ENCODE assay signal across 29 cellular contexts in the genomic region with DNA sequence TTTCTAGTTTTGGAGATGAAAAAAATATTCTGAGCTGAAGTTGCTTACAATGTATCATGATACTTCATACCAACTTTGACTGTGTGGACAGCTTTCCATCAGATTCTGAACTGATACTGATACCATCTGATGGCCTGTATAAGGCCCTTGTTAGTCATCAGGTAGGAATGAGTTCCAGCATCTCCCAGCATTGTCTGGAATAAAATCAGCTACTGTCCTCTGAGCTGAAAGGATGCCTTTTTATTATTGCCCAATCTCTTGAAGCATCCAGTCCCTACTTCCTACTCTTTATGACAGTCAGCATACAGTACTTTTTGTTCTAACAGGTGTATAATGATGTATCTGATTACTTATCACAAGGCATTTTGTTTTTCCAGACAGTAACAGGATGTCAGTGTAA.
DNase-seq lines count a peak whose midpoint lies in the region; ATAC-seq, FAIRE-seq and TF ChIP-seq lines count a peak whose summit lies in the region.
"Had no signal": no experiment of that assay in that cellular context is flagged by ENCODE, and none has a peak within 500 bp of the region (broad histone marks: within the 10 kb centered on the region; RNA-seq: fewer than 3 reads in every experiment).

No MANE protein-coding gene starts in this region.

- H3K4me3 ChIP-seq in bronchial epithelial cell (ENCODE audit: low read depth, low read length) (no peak overlapping the region), mesendoderm (ENCODE audit: low read length) (no peak overlapping the region)
- H3K4me3 ChIP-seq: body of pancreas, esophagus muscularis mucosa, lower lobe of right lung, mucosa of descending colon, skin epidermis had no signal

- H3K79me2 ChIP-seq in mesendoderm (ENCODE audit: control insufficient read depth, insufficient read depth, low read length) = no peaks in the 10 kb centered on the region

- no peak overlapping the region for H3K27ac ChIP-seq in mesendoderm (ENCODE audit: low read depth, low read length)
- H3K27ac ChIP-seq: body of pancreas, esophagus muscularis mucosa, HL-60, lower lobe of right lung, skin epidermis had no signal

- H3K4me1 ChIP-seq in mesendoderm (ENCODE audit: control insufficient read depth, low read depth, low read length) = no peaks in the 10 kb centered on the region
- H3K4me1 ChIP-seq: body of pancreas, esophagus muscularis mucosa, lower lobe of right lung had no signal

- no peak overlapping the region for H4K8ac ChIP-seq in mesendoderm (ENCODE audit: low read depth, low read length)

- no peak overlapping the region for H3K18ac ChIP-seq in mesendoderm (ENCODE audit: low read length)

- no peak for TF ChIP-seq CTCF in bronchial epithelial cell (IDR thresholded peaks at IDR 0.05; ENCODE audit: insufficient read depth, low read length, severe bottlenecking)

- H3K4ac ChIP-seq in mesendoderm (ENCODE audit: low read depth, low read length) = no peak overlapping the region

- intact Hi-C loops in left colon (cut with DNase I, micrococcal nuclease) = no loop called here

- H2BK15ac ChIP-seq in mesendoderm (replicated peaks; ENCODE audit: low read depth) = no peak overlapping the region

- H4K5ac ChIP-seq in mesendoderm (ENCODE audit: low read length) = no peak overlapping the region

- H3K56ac ChIP-seq in mesendoderm (ENCODE audit: low read length) = no peak overlapping the region

- H2BK5ac ChIP-seq in mesendoderm (ENCODE audit: low read length) = no peak overlapping the region

- no peaks in the 10 kb centered on the region for H3K36me3 ChIP-seq in bronchial epithelial cell (ENCODE audit: control insufficient read depth, insufficient read depth, low read length)
- H3K36me3 ChIP-seq in mesendoderm (ENCODE audit: control insufficient read depth, insufficient read depth, low read length) = no peaks in the 10 kb centered on the region
- H3K36me3 ChIP-seq: esophagus muscularis mucosa, lower lobe of right lung had no signal

- H3K23ac ChIP-seq in mesendoderm (ENCODE audit: low read length) = no peak overlapping the region

- FAIRE-seq in bronchial epithelial cell (lab: Jason Lieb, UNC) = no peak
- FAIRE-seq: A204.1, D721Med, TTC549 had no signal

- no peak overlapping the region for H2AK5ac ChIP-seq in mesendoderm (ENCODE audit: low read length)

- no peaks in the 10 kb centered on the region for H3K79me1 ChIP-seq in mesendoderm (ENCODE audit: low read length)

- no peak for ATAC-seq in left colon
- ATAC-seq: activated CD4-positive, CD25-positive, alpha-beta regulatory T cell treated with anti-CD3 and anti-CD28 coated beads, Interleukin-2, amount 50 U/mL, for 24 hours; body of pancreas; lower lobe of right lung; mucosa of descending colon had no signal

- peak; percentile 70 for DNase-seq in COLO829 (ENCODE audit: low spot score)
- DNase-seq in M059J (ENCODE audit: low read depth) = peak; percentile 55
- peak; percentile 30 for DNase-seq in bronchial epithelial cell (ENCODE audit: low read depth)
- peak; percentile 40 for DNase-seq in mesendoderm
- no peak for DNase-seq in left colon
- no peak for DNase-seq in LoVo (ENCODE audit: low spot score)
- DNase-seq in GDM1 (lab: John Stamatoyannopoulos, UW) = no peak
- DNase-seq in activated CD4-positive, alpha-beta T cell treated with anti-CD3 and anti-CD28 coated beads for 1 hour = no peak
- DNase-seq: activated CD4-positive, alpha-beta T cell treated with anti-CD3 and anti-CD28 coated beads, Interleukin-2, amount 50 U/mL, for 48 hours; activated naive CD4-positive, alpha-beta T cell; activated T-cell treated with anti-CD3 and anti-CD28 coated beads, Interleukin-2, amount 50 U/mL, for 48 hours; body of pancreas; cerebellar nuclear complex; DND-41; kidney glomerular epithelial cell; lower lobe of right lung; mucosa of descending colon; MV-4-11; NCI-H1436 treated with DMSO at 0.1 percent for 48 hours; NCI-H82; RPMI8226; stimulated activated naive CD4-positive, alpha-beta T cell treated with Interleukin-2 at 50 U/mL for 16 hours had no signal

- H2BK120ac ChIP-seq in mesendoderm (ENCODE audit: low read depth, low read length) = no peak overlapping the region

- no peak overlapping the region for H3K4me2 ChIP-seq in mesendoderm (ENCODE audit: low read length)

- no peak overlapping the region for H3K9ac ChIP-seq in mesendoderm (ENCODE audit: low read length)

- no peaks in the 10 kb centered on the region for H3K27me3 ChIP-seq in bronchial epithelial cell (ENCODE audit: control insufficient read depth, insufficient read depth, low read length)
- H3K27me3 ChIP-seq in mesendoderm (ENCODE audit: insufficient read depth, low read length, poor library complexity) = no peaks in the 10 kb centered on the region
- H3K27me3 ChIP-seq: body of pancreas, esophagus muscularis mucosa had no signal

Comparison
In these comparisons a context has a peak if more than half of its experiments do, and no peak if none do; other contexts are left out.
1. DNase-seq: peak in COLO829 (single experiment), M059J (single experiment), bronchial epithelial cell (single experiment) and mesendoderm (single experiment); none in left colon (0 of 2), LoVo (single experiment), GDM1 (single experiment) and activated CD4-positive, alpha-beta T cell treated with anti-CD3 and anti-CD28 coated beads for 1 hour (single experiment).